8 cellular contexts compared by ENCODE assay signal in genomic region chr3:49171775-49172500, GRCh38. TPM values are rescaled to one million over a fixed set of nuclear protein-coding genes. Genes with fewer than 3 reads are reported as not detected.
DNase-seq lines count a peak whose midpoint lies in the region; ATAC-seq and TF ChIP-seq lines count a peak whose summit lies in the region.

No MANE protein-coding gene starts in this region.

- POLR2A ChIA-PET in WTC11 (lab: Charles Lee), result interaction anchor here (1.2 to 1.6 kb wide), 2 partner anchors 39 to 77 kb away, joined by 4 read pairs; partner anchors contain the start of gene LAMB2

- peak overlapping the region; percentile 85 for H3K9ac ChIP-seq in skeletal muscle satellite cell (ENCODE audit: low read depth, low read length)

- H3K9me3 Mint-ChIP-seq in WTC11, result no peaks in the 10 kb centered on the region

- peaks cover 20% of the 10 kb centered on the region for H3K27me3 Mint-ChIP-seq in WTC11 (ENCODE audit: low read depth)

- H3K36me3 ChIP-seq in skeletal muscle satellite cell (ENCODE audit: insufficient read depth, low read length), result no peaks in the 10 kb centered on the region

- DNase-seq in WTC11 (ENCODE audit: low spot score) (no peak), hepatic stellate cell (ENCODE audit: low spot score) (peak; percentile 52), NCI-H1694 treated with DMSO at 0.1 percent for 48 hours (lab: John Stamatoyannopoulos, UW) (no peak), NCI-H187 (lab: John Stamatoyannopoulos, UW) (no peak), SW 1271 (lab: John Stamatoyannopoulos, UW) (no peak)

- no peaks in the 10 kb centered on the region for H3K36me3 Mint-ChIP-seq in WTC11

- H3K27me3 ChIP-seq in skeletal muscle satellite cell (ENCODE audit: control insufficient read depth, insufficient read depth, low read length), result no peaks in the 10 kb centered on the region

- no peak overlapping the region for H3K27ac Mint-ChIP-seq in WTC11

- TF ChIP-seq CTCF in GM12875 (IDR thresholded peaks at IDR 0.05; ENCODE audit: borderline replicate concordance, insufficient read depth, low read depth, low read length) (no peak), WTC11 (IDR thresholded peaks at IDR 0.05) (no peak)

- peaks cover 25% of the 10 kb centered on the region for H3K4me1 ChIP-seq in skeletal muscle satellite cell (ENCODE audit: control insufficient read depth, insufficient read depth, low read length)

- no peaks in the 10 kb centered on the region for H3K9me3 ChIP-seq in skeletal muscle satellite cell (replicated peaks; ENCODE audit: low read length)

- peak overlapping the region; percentile 53 for H3K4me3 ChIP-seq in GM12875 (ENCODE audit: low read depth, low read length)
- peak overlapping the region; percentile 96 for H3K4me3 ChIP-seq in skeletal muscle satellite cell (ENCODE audit: low read length)

- peaks cover 20% of the 10 kb centered on the region for H3K4me1 Mint-ChIP-seq in WTC11

- peak overlapping the region; percentile 82 for H3K4me3 Mint-ChIP-seq in WTC11

- peak overlapping the region; percentile 100 for H3K4me2 ChIP-seq in skeletal muscle satellite cell (ENCODE audit: low read length)

- CTCF ChIA-PET in WTC11 (lab: Charles Lee), result interaction anchor here (0.8 to 3.0 kb wide), 31 partner anchors 8 to 485 kb away, joined by 3 to 36 read pairs (median 5); partner anchors contain the start of genes AMT, C3orf62, LAMB2 and QRICH1

- ATAC-seq in WTC11 (no peak), HG03442 (IDR thresholded peaks at IDR 0.05; ENCODE audit: unreplicated experiment) (no peak)

TF ChIP-seq in WTC11, 78 proteins besides CTCF, POLR2A, EP300 and RAD21:
- TF ChIP-seq FOXP4 (CRISPR knock-in tag; IDR thresholded peaks at IDR 0.05), result no peak
- no peak for TF ChIP-seq PREB (CRISPR knock-in tag; IDR thresholded peaks at IDR 0.05; ENCODE audit: borderline replicate concordance)
- TF ChIP-seq ZSCAN18 (CRISPR knock-in tag; IDR thresholded peaks at IDR 0.05), result no peak
- no peak for TF ChIP-seq NR2C2 (CRISPR knock-in tag; IDR thresholded peaks at IDR 0.05)
- no peak for TF ChIP-seq ZNF425 (CRISPR knock-in tag; conservative IDR thresholded peaks at IDR 0.05)
- no peak for TF ChIP-seq SOX15 (CRISPR knock-in tag; IDR thresholded peaks at IDR 0.05)
- no peak for TF ChIP-seq TCF7 (CRISPR knock-in tag; IDR thresholded peaks at IDR 0.05; ENCODE audit: low read depth)
- no peak for TF ChIP-seq ZNF317 (CRISPR knock-in tag; IDR thresholded peaks at IDR 0.05; ENCODE audit: borderline replicate concordance, low read depth)
- no peak for TF ChIP-seq IRF2 (CRISPR knock-in tag; IDR thresholded peaks at IDR 0.05; ENCODE audit: borderline replicate concordance, low read depth)
- TF ChIP-seq ZNF121 (CRISPR knock-in tag; IDR thresholded peaks at IDR 0.05), result no peak
- no peak for TF ChIP-seq AFF4 (CRISPR knock-in tag; IDR thresholded peaks at IDR 0.05; ENCODE audit: borderline replicate concordance)
- no peak for TF ChIP-seq CREM (CRISPR knock-in tag; IDR thresholded peaks at IDR 0.05)
- TF ChIP-seq RELA (CRISPR knock-in tag; IDR thresholded peaks at IDR 0.05; ENCODE audit: borderline replicate concordance), result no peak
TF ChIP-seq in WTC11: peak in this region for 0.

RNA-seq across cellular contexts. Expression of gene KLHDC8B, which starts 0.5 kb away (rescaled TPM):
- total RNA-seq in WTC11 (2021), result 13.5 to 21.5 TPM (median 16.1 TPM) in 3 replicates
- total RNA-seq in skeletal muscle satellite cell (2012; rRNA removed), result 6.1 and 7.6 TPM in 2 replicates

RNA-seq across cellular contexts. Expression of gene CCDC71, which starts 5.8 kb away (rescaled TPM):
- 29.8 to 32.0 TPM (median 29.8 TPM) in 3 replicates for total RNA-seq in WTC11 (2021)
- total RNA-seq in skeletal muscle satellite cell (2012; rRNA removed), result 21.3 and 23.8 TPM in 2 replicates

RNA-seq across cellular contexts. Expression of gene LAMB2, which starts 39.1 kb away (rescaled TPM):
- total RNA-seq in WTC11 (2021), result 118 to 134 TPM (median 130 TPM) in 3 replicates
- 126 and 130 TPM in 2 replicates for total RNA-seq in skeletal muscle satellite cell (2012; rRNA removed)

RNA-seq across cellular contexts. Expression of gene USP19, which starts 51.3 kb away (rescaled TPM):
- 72.4 to 75.8 TPM (median 73.3 TPM) in 3 replicates for total RNA-seq in WTC11 (2021)
- total RNA-seq in skeletal muscle satellite cell (2012; rRNA removed), result 29.7 and 30.9 TPM in 2 replicates
